9 cellular contexts compared by ENCODE assay signal in the genomic region with DNA sequence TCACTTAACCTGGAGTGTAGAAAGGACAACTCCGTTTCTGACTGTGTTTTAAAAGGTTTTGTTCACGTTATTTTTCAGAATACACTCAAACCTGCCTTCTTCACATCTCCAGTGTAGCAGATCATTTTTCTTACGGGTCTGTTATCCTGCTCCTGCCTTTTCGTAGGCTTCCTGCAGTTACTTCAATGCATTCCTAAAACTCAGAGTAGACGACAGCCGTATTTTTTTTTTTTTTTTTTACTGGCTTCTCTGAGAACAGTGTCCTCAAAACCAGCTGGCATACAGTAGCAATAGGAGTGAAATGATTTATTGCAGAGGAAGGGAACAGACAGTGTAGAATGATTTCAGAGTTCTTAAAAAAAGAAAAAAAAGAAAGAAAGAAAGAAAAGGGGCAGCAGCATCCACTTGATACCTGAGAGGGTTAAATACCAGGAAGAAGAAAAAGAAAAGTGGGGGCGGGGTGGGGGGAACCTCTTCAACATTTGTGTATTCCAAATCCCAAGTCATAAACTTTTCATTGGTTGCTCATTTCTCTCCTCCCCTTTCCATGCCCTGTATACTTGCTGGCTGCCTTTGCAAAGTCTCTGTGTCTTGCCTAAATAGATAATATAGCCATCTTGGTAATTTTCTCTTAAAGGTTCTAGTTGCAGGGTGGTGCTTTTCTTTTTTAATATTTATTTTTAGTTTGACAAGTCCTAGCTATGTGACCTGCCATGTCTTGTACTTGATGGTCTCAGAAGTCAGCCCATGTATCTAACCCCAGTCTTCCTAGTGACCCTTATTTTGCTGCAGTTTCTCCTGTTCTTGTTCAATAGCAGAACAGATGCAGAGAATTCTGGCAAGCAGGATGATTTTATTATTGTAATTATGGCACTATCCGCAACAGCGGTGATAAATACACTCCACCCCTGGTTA. TPM values are rescaled to one million over a fixed set of nuclear protein-coding genes. Genes with fewer than 3 reads are reported as not detected.
A peak's percentile ranks its signal among the peaks of the same experiment; 100 is the strongest.
DNase-seq lines count a peak whose midpoint lies in the region; ATAC-seq, FAIRE-seq and TF ChIP-seq lines count a peak whose summit lies in the region.
"Had no signal": no experiment of that assay in that cellular context is flagged by ENCODE, and none has a peak within 500 bp of the region (broad histone marks: within the 10 kb centered on the region; RNA-seq: fewer than 3 reads in every experiment).

No MANE protein-coding gene starts in this region.

- H3K36me3 Mint-ChIP-seq in activated T-cell treated with anti-CD3 and anti-CD28 coated beads, Interleukin-2, amount 50 U/mL, for 4 hours (ENCODE audit: insufficient read depth), result peaks cover 2% of the 10 kb centered on the region
- no peaks in the 10 kb centered on the region for H3K36me3 Mint-ChIP-seq in stimulated activated effector memory CD8-positive, alpha-beta T cell treated with anti-CD3 and anti-CD28 coated beads, Interleukin-12 subunit alpha, Interleukin-12 subunit beta, amount 100 ng/mL, for 72 hours

- no peak for TF ChIP-seq EP300 in A549 (IDR thresholded peaks at IDR 0.05)

- no peak overlapping the region for H2AFZ ChIP-seq in mesenchymal stem cell (ENCODE audit: low read depth, low read length)

- no peak overlapping the region for H3K4me3 Mint-ChIP-seq in activated T-cell treated with anti-CD3 and anti-CD28 coated beads, Interleukin-2, amount 50 U/mL, for 4 hours
- no peak overlapping the region for H3K4me3 Mint-ChIP-seq in stimulated activated effector memory CD8-positive, alpha-beta T cell treated with anti-CD3 and anti-CD28 coated beads, Interleukin-12 subunit alpha, Interleukin-12 subunit beta, amount 100 ng/mL, for 72 hours

- H2BK120ac ChIP-seq in mesenchymal stem cell (ENCODE audit: low read depth, low read length), result no peak overlapping the region

- no peak overlapping the region for H4K8ac ChIP-seq in mesenchymal stem cell (ENCODE audit: low read length)

- CTCF ChIA-PET in A549 (lab: Yijun Ruan, JAX), result interaction anchor here (0.7 to 2.0 kb wide), 10 partner anchors 9 to 1313 kb away, joined by 3 to 5 read pairs (median 3); no protein-coding TSS in a partner anchor

- TF ChIP-seq POLR2A in A549 (IDR thresholded peaks at IDR 0.05; ENCODE audit: low read length), result no peak

- peaks cover 55% of the 10 kb centered on the region for H3K4me1 ChIP-seq in A549
- peaks cover 7% of the 10 kb centered on the region for H3K4me1 ChIP-seq in mesenchymal stem cell (ENCODE audit: control insufficient read depth, insufficient read depth, low read depth, low read length)

- H3K9me3 Mint-ChIP-seq in activated T-cell treated with anti-CD3 and anti-CD28 coated beads, Interleukin-2, amount 50 U/mL, for 4 hours, result no peaks in the 10 kb centered on the region
- H3K9me3 Mint-ChIP-seq in stimulated activated effector memory CD8-positive, alpha-beta T cell treated with anti-CD3 and anti-CD28 coated beads, Interleukin-12 subunit alpha, Interleukin-12 subunit beta, amount 100 ng/mL, for 72 hours, result no peaks in the 10 kb centered on the region

- H3K23ac ChIP-seq in mesenchymal stem cell (ENCODE audit: low read length in 2 of 2), result no peak overlapping the region

- no peaks in the 10 kb centered on the region for H3K36me3 ChIP-seq in mesenchymal stem cell (ENCODE audit: control insufficient read depth in 1 of 2, insufficient read depth in 2 of 2, low read depth in 1 of 2, low read length in 2 of 2)

- peak overlapping the region; percentile 96 for H3K9ac ChIP-seq in mesenchymal stem cell (ENCODE audit: low read length)

- H3K4me3 ChIP-seq in A549 (peak overlapping the region; percentile 83), mesenchymal stem cell (ENCODE audit: insufficient read depth in 1 of 2, low read depth in 1 of 2, low read length in 2 of 2) (peak overlapping the region; percentile 82 to 90)

- H3K4me2 ChIP-seq in A549, result peak overlapping the region; percentile 95
- H3K4me2 ChIP-seq in mesenchymal stem cell (ENCODE audit: low read length, poor library complexity, severe bottlenecking), result peak overlapping the region; percentile 44

- peaks cover 38% of the 10 kb centered on the region for H3K27me3 Mint-ChIP-seq in activated T-cell treated with anti-CD3 and anti-CD28 coated beads, Interleukin-2, amount 50 U/mL, for 4 hours (ENCODE audit: low read depth)

- H2BK5ac ChIP-seq in mesenchymal stem cell (ENCODE audit: low read depth, low read length, poor library complexity, severe bottlenecking), result peak overlapping the region; percentile 94

- POLR2A ChIA-PET in A549 (lab: Yijun Ruan, JAX), result interaction anchor here (0.6 to 3.5 kb wide), 12 partner anchors 11 to 358 kb away, joined by 3 to 37 read pairs (median 4); no protein-coding TSS in a partner anchor

- H3K27ac Mint-ChIP-seq in stimulated activated effector memory CD8-positive, alpha-beta T cell treated with anti-CD3 and anti-CD28 coated beads, Interleukin-12 subunit alpha, Interleukin-12 subunit beta, amount 100 ng/mL, for 72 hours, result no peak overlapping the region

- peak overlapping the region in 1 of 2 experiments; percentile 38 for H3K4ac ChIP-seq in mesenchymal stem cell (ENCODE audit: low read depth in 1 of 2, low read length in 2 of 2)

- peaks cover 37% of the 10 kb centered on the region for H3K4me1 Mint-ChIP-seq in activated T-cell treated with anti-CD3 and anti-CD28 coated beads, Interleukin-2, amount 50 U/mL, for 4 hours (ENCODE audit: low read depth)
- peaks cover 14% of the 10 kb centered on the region for H3K4me1 Mint-ChIP-seq in stimulated activated effector memory CD8-positive, alpha-beta T cell treated with anti-CD3 and anti-CD28 coated beads, Interleukin-12 subunit alpha, Interleukin-12 subunit beta, amount 100 ng/mL, for 72 hours

- H3K27ac ChIP-seq in A549 (peak overlapping the region; percentile 96 to 97), cingulate gyrus (ENCODE audit: low read depth, low read length) (peak overlapping the region; percentile 84), mesenchymal stem cell (ENCODE audit: low read length, poor library complexity, severe bottlenecking) (peak overlapping the region; percentile 99)
- H3K27ac ChIP-seq: HL-60 had no signal

- H3K79me1 ChIP-seq in mesenchymal stem cell (replicated peaks; ENCODE audit: low read length, poor library complexity, severe bottlenecking), result peaks cover 4% of the 10 kb centered on the region

- H3K14ac ChIP-seq in mesenchymal stem cell (ENCODE audit: low read length in 2 of 2), result no peak overlapping the region

- TF ChIP-seq RAD21 in A549 (conservative IDR thresholded peaks at IDR 0.05 in 1 of 2, IDR thresholded peaks at IDR 0.05 in 1 of 2), result no peak

- H3K9me3 ChIP-seq in A549, result no peaks in the 10 kb centered on the region
- no peaks in the 10 kb centered on the region for H3K9me3 ChIP-seq in mesenchymal stem cell (ENCODE audit: control insufficient read depth, low read length)

- FAIRE-seq in A549 (lab: Jason Lieb, UNC), result no peak

- peak overlapping the region in 1 of 2 experiments; percentile 76 for H3K18ac ChIP-seq in mesenchymal stem cell (ENCODE audit: low read depth in 1 of 2, low read length in 2 of 2)

- DNase-seq in A549 (ENCODE audit: low read depth in 1 of 2, low spot score in 1 of 2) (peak; percentile 57 to 84), HuH-7 (ENCODE audit: low spot score) (peak; percentile 34), mesenchymal stem cell (peak; percentile 65), NCI-H2227 (lab: John Stamatoyannopoulos, UW; ENCODE audit: unreplicated experiment) (no peak)
- DNase-seq in activated T-cell treated with anti-CD3 and anti-CD28 coated beads, Interleukin-2, amount 50 U/mL, for 4 hours, result no peak
- no peak for DNase-seq in effector CD8-positive, alpha-beta T cell (lab: John Stamatoyannopoulos, UW)
- no peak for DNase-seq in stimulated activated effector memory CD8-positive, alpha-beta T cell treated with anti-CD3 and anti-CD28 coated beads, Interleukin-12 subunit alpha, Interleukin-12 subunit beta, amount 100 ng/mL, for 72 hours (ENCODE audit: low spot score in 2 of 2)

- ATAC-seq in A549, result peak in 1 of 2 experiments; percentile 50; a peak in 3 of 6 replicates
- ATAC-seq in activated T-cell treated with anti-CD3 and anti-CD28 coated beads, Interleukin-2, amount 50 U/mL, for 4 hours, result no peak
- ATAC-seq in stimulated activated effector memory CD8-positive, alpha-beta T cell treated with anti-CD3 and anti-CD28 coated beads, Interleukin-12 subunit alpha, Interleukin-12 subunit beta, amount 100 ng/mL, for 72 hours, result no peak

- peak overlapping the region; percentile 47 for H2AK5ac ChIP-seq in mesenchymal stem cell (ENCODE audit: low read length, severe bottlenecking)

- WGBS in A549 (ENCODE audit: missing lambda C conversion rate), result 1% methylated on average over 9 of the region's 9 CpGs
- 29% methylated on average over 7 of the region's 9 CpGs for WGBS in mesenchymal stem cell

- TF ChIP-seq CTCF in A549 (IDR thresholded peaks at IDR 0.05), result no peak

- no peak overlapping the region for H4K91ac ChIP-seq in mesenchymal stem cell (ENCODE audit: low read length)

- H3K27me3 ChIP-seq in mesenchymal stem cell (ENCODE audit: control insufficient read depth in 1 of 2, insufficient read depth in 1 of 2, low read length in 2 of 2), result no peaks in the 10 kb centered on the region

- H2BK12ac ChIP-seq in mesenchymal stem cell (ENCODE audit: low read length in 2 of 2), result no peak overlapping the region

- H2BK15ac ChIP-seq in mesenchymal stem cell (ENCODE audit: low read depth, poor library complexity, severe bottlenecking), result no peak overlapping the region

TF ChIP-seq in A549, 52 proteins besides CTCF, POLR2A, EP300 and RAD21:
- TF ChIP-seq HOXA7 (CRISPR knock-in tag; IDR thresholded peaks at IDR 0.05) (0 out of 2 replicates have a peak, but pooled peaks have one; percentile 35), SMC3 (IDR thresholded peaks at IDR 0.05) (peak; percentile 20; the same call in 1 of the 3 replicates), RNF2 (IDR thresholded peaks at IDR 0.05; ENCODE audit: borderline replicate concordance, low read depth) (no peak), JUN (IDR thresholded peaks at IDR 0.05) (peak; percentile 51 to 62; a peak in 4 of 5 replicates)

RNA-seq across cellular contexts. Expression of a gene that starts 2.8 kb away (rescaled TPM):
- 65.8 and 67.6 TPM in 2 replicates for polyA plus RNA-seq in A549 (2011; rRNA removed)
- polyA plus RNA-seq in A549 (2012; cell fraction: cytosol; rRNA removed), result 7.8 and 9.4 TPM in 2 replicates
- 9.4 and 13.3 TPM in 2 replicates for polyA plus RNA-seq in A549 (2012; cell fraction: nucleus; rRNA removed)
- 29.7 to 40.6 TPM (median 34.0 TPM) in 3 replicates for polyA plus RNA-seq in A549 (2017; fragmentation: RNase III; extraction: RNeasy Plus Mini Kit Qiagen cat#74134 plus additional on column Dnase treatment)
- polyA minus RNA-seq in A549 (2011; rRNA and poly(A)+ RNA removed), result 33.4 and 43.9 TPM in 2 replicates
- polyA plus RNA-seq in mesenchymal stem cell (2013, experiment 1 of 2), result 23.5 TPM
- polyA plus RNA-seq in mesenchymal stem cell (2013, experiment 2 of 2), result 23.9 TPM
- not detected for total RNA-seq in activated T-cell treated with anti-CD3 and anti-CD28 coated beads, Interleukin-2, amount 50 U/mL, for 4 hours

Comparison
In these comparisons a context has a peak if more than half of its experiments do, and no peak if none do; other contexts are left out.
1. DNase-seq: peak in A549 (2 of 2), HuH-7 (single experiment) and mesenchymal stem cell (single experiment); none in NCI-H2227 (single experiment), activated T-cell treated with anti-CD3 and anti-CD28 coated beads, Interleukin-2, amount 50 U/mL, for 4 hours (single experiment), effector CD8-positive, alpha-beta T cell (single experiment) and stimulated activated effector memory CD8-positive, alpha-beta T cell treated with anti-CD3 and anti-CD28 coated beads, Interleukin-12 subunit alpha, Interleukin-12 subunit beta, amount 100 ng/mL, for 72 hours (0 of 2).
2. Peak in every context shown above with its lines, with median percentiles within 50 percentile points of each other: H3K27ac ChIP-seq.